In genomic region chr7:7895004-7895650, GRCh38 we compare ENCODE assay signal across 23 cellular contexts.
DNase-seq lines count a peak whose midpoint lies in the region; ATAC-seq and TF ChIP-seq lines count a peak whose summit lies in the region.
"Had no signal": no experiment of that assay in that cellular context is flagged by ENCODE, and none has a peak within 500 bp of the region (broad histone marks: within the 10 kb centered on the region; RNA-seq: fewer than 3 reads in every experiment).

No MANE protein-coding gene starts in this region.

- peak overlapping the region; percentile 28 for H2AFZ ChIP-seq in neuronal stem cell (ENCODE audit: low read length)
- H2AFZ ChIP-seq: parathyroid adenoma had no signal

- intact Hi-C loops in natural killer cell (cut with micrococcal nuclease) = no loop called here

- peak overlapping the region; percentile 19 for H2BK15ac ChIP-seq in neuronal stem cell (ENCODE audit: low read length)

- H2BK12ac ChIP-seq in neuronal stem cell (ENCODE audit: low read length) = peak overlapping the region; percentile 86

- peak overlapping the region; percentile 77 for H3K14ac ChIP-seq in neuronal stem cell (ENCODE audit: low read length)

- no CpG with 5 or more reads among the region's 7 CpGs for WGBS in neuronal stem cell (ENCODE audit: extremely low coverage in 2 of 2, insufficient read length in 2 of 2, insufficient replicate concordance in 1 of 2), 2 donors

- H3K27me3 Mint-ChIP-seq in natural killer cell (ENCODE audit: low read depth in 2 of 2) = no peaks in the 10 kb centered on the region
- H3K27me3 Mint-ChIP-seq: activated CD4-positive, alpha-beta T cell treated with anti-CD3 and anti-CD28 coated beads, Interleukin-2, amount 10 ng/mL, durations not matched to agents 24 days and 14 days; activated naive CD8-positive, alpha-beta T cell; CD8-positive, alpha-beta memory T cell; memory B cell; T-cell had no signal

- no peak overlapping the region for H3K9ac ChIP-seq in neuronal stem cell (ENCODE audit: low read depth, low read length, poor library complexity)
- H3K9ac ChIP-seq: parathyroid adenoma had no signal

- no peaks in the 10 kb centered on the region for H3K36me3 ChIP-seq in neuronal stem cell (replicated peaks in 1 of 2; ENCODE audit: control insufficient read depth in 2 of 2, insufficient read depth in 2 of 2, low read length in 2 of 2)
- H3K36me3 ChIP-seq: right lobe of liver, thyroid gland had no signal

- no peak overlapping the region for H3K4me3 Mint-ChIP-seq in natural killer cell
- H3K4me3 Mint-ChIP-seq: activated CD4-positive, alpha-beta T cell treated with anti-CD3 and anti-CD28 coated beads, Interleukin-2, amount 10 ng/mL, durations not matched to agents 24 days and 14 days; activated naive CD8-positive, alpha-beta T cell; CD8-positive, alpha-beta memory T cell; memory B cell; T-cell had no signal

- no peak overlapping the region for H4K8ac ChIP-seq in neuronal stem cell (ENCODE audit: low read depth, low read length)

- no peak overlapping the region for H4K91ac ChIP-seq in neuronal stem cell (ENCODE audit: low read depth, low read length, poor library complexity)

- no peak overlapping the region for H3K27ac Mint-ChIP-seq in natural killer cell
- H3K27ac Mint-ChIP-seq: activated CD4-positive, alpha-beta T cell treated with anti-CD3 and anti-CD28 coated beads, Interleukin-2, amount 10 ng/mL, durations not matched to agents 24 days and 14 days; activated naive CD8-positive, alpha-beta T cell; CD8-positive, alpha-beta memory T cell; memory B cell; T-cell had no signal

- H3K4ac ChIP-seq in neuronal stem cell (ENCODE audit: low read length) = peak overlapping the region; percentile 67

- no peaks in the 10 kb centered on the region for H3K27me3 ChIP-seq in neuronal stem cell (ENCODE audit: control insufficient read depth in 3 of 3, insufficient read depth in 3 of 3, low read depth in 1 of 3, low read length in 3 of 3)
- H3K27me3 ChIP-seq: right lobe of liver, spleen, stomach, thyroid gland had no signal

- CTCF ChIA-PET in HEK293T (lab: Yijun Ruan, JAX) = no interaction called here

- peak overlapping the region; percentile 66 for H3K18ac ChIP-seq in neuronal stem cell (ENCODE audit: low read length)

- peaks cover 0 to 4% of the 10 kb centered on the region in 2 donors for H3K4me1 Mint-ChIP-seq in natural killer cell
- H3K4me1 Mint-ChIP-seq: activated CD4-positive, alpha-beta T cell treated with anti-CD3 and anti-CD28 coated beads, Interleukin-2, amount 10 ng/mL, durations not matched to agents 24 days and 14 days; CD8-positive, alpha-beta memory T cell; memory B cell; T-cell had no signal

- no peak overlapping the region for H2BK120ac ChIP-seq in neuronal stem cell (ENCODE audit: low read depth, low read length)

- no peak overlapping the region for H2AK5ac ChIP-seq in neuronal stem cell (ENCODE audit: low read depth, low read length)

- no peaks in the 10 kb centered on the region for H3K9me3 ChIP-seq in neuronal stem cell (replicated peaks in 1 of 2; ENCODE audit: control insufficient read depth in 2 of 2, insufficient read depth in 1 of 2, low read depth in 1 of 2, low read length in 2 of 2)
- H3K9me3 ChIP-seq: right lobe of liver, spleen, stomach, thyroid gland had no signal

- POLR2A ChIA-PET in HEK293T (lab: Yijun Ruan, JAX) = no interaction called here

- H3K4me1 ChIP-seq in neuronal stem cell (ENCODE audit: control insufficient read depth in 2 of 2, insufficient read depth in 1 of 2, low read depth in 1 of 2, low read length in 2 of 2) = peaks cover 2 to 7% of the 10 kb centered on the region in 2 donors
- H3K4me1 ChIP-seq: right lobe of liver, spleen, stomach, thyroid gland had no signal

- in situ Hi-C loops in G401 (cut with HindIII; ENCODE audit: low sequenced_read_pairs) = no loop called here

- H3K4me3 ChIP-seq in neuronal stem cell (ENCODE audit: low read length in 2 of 2) = no peak overlapping the region
- H3K4me3 ChIP-seq: right lobe of liver, spleen, stomach, thyroid gland had no signal

- no peaks in the 10 kb centered on the region for H3K36me3 Mint-ChIP-seq in natural killer cell

- H3K4me2 ChIP-seq in neuronal stem cell (ENCODE audit: insufficient read depth, low read length, poor library complexity, severe bottlenecking) = peak overlapping the region; percentile 3

- peak; percentile 57 for DNase-seq in Ammon's horn (ENCODE audit: low spot score)
- peak; percentile 40 for DNase-seq in G401 (ENCODE audit: low spot score)
- peak; percentile 58 for DNase-seq in cerebellar cortex (ENCODE audit: low spot score)
- no peak for DNase-seq in neuronal stem cell (ENCODE audit: low spot score)
- DNase-seq in natural killer cell = no peak
- no peak for DNase-seq in HEK293T (ENCODE audit: extremely low spot score)
- no peak for DNase-seq in DMS153 (lab: John Stamatoyannopoulos, UW)
- DNase-seq: activated CD4-positive, alpha-beta T cell treated with anti-CD3 and anti-CD28 coated beads, Interleukin-2, amount 10 ng/mL, durations not matched to agents 24 days and 14 days; activated effector memory CD4-positive, alpha-beta T cell treated with anti-CD3 and anti-CD28 coated beads, Interleukin-2, amount 50 U/mL, for 16 hours; activated T-cell treated with anti-CD3 and anti-CD28 coated beads, Interleukin-2, amount 50 U/mL, for 1 hour; CD8-positive, alpha-beta memory T cell; effector CD4-positive, alpha-beta T cell; NCI-H1930; right lobe of liver; spleen; stomach; T-cell; thyroid gland had no signal

- H2BK5ac ChIP-seq in neuronal stem cell (ENCODE audit: low read length) = no peak overlapping the region

- no peak for TF ChIP-seq CTCF in natural killer cell (IDR thresholded peaks at IDR 0.05)

- peak overlapping the region; percentile 54 for H3K27ac ChIP-seq in neuronal stem cell (replicated peaks; ENCODE audit: low read length)
- H3K27ac ChIP-seq: epithelial cell of prostate, parathyroid adenoma, right lobe of liver, RWPE1, spleen, stomach, thyroid gland had no signal

- H3K23ac ChIP-seq in neuronal stem cell (ENCODE audit: low read depth, low read length, poor library complexity) = no peak overlapping the region

- no peaks in the 10 kb centered on the region for H3K9me3 Mint-ChIP-seq in natural killer cell
- H3K9me3 Mint-ChIP-seq: CD8-positive, alpha-beta memory T cell; memory B cell; T-cell had no signal

- no peaks in the 10 kb centered on the region for H3K79me1 ChIP-seq in neuronal stem cell (ENCODE audit: low read depth, low read length)

- no peak for ATAC-seq in natural killer cell
- ATAC-seq: T-cell had no signal

TF ChIP-seq in HEK293T, 16 proteins besides CTCF, POLR2A, EP300 and RAD21:
- no peak for TF ChIP-seq SP1 (IDR thresholded peaks at IDR 0.05)
- TF ChIP-seq L3MBTL2 (conservative IDR thresholded peaks at IDR 0.05) = no peak
- TF ChIP-seq ELF4 (IDR thresholded peaks at IDR 0.05) = no peak
- no peak for TF ChIP-seq SUZ12 (IDR thresholded peaks at IDR 0.05)
- TF ChIP-seq FOXM1 (IDR thresholded peaks at IDR 0.05; ENCODE audit: borderline replicate concordance) = no peak
- no peak for TF ChIP-seq FOXK2 (IDR thresholded peaks at IDR 0.05)
- no peak for TF ChIP-seq TARDBP (IDR thresholded peaks at IDR 0.05)
- TF ChIP-seq NFRKB (IDR thresholded peaks at IDR 0.05) = no peak
- TF ChIP-seq ZNF384 (IDR thresholded peaks at IDR 0.05) = no peak
- TF ChIP-seq PKNOX1 (IDR thresholded peaks at IDR 0.05) = no peak
- TF ChIP-seq HDGF (IDR thresholded peaks at IDR 0.05; ENCODE audit: borderline replicate concordance) = no peak
- no peak for TF ChIP-seq FOXA1 (IDR thresholded peaks at IDR 0.05)
- TF ChIP-seq LEF1 (IDR thresholded peaks at IDR 0.05; ENCODE audit: borderline replicate concordance) = no peak
- TF ChIP-seq ARNT (IDR thresholded peaks at IDR 0.05) = no peak
- TF ChIP-seq CTBP1 (IDR thresholded peaks at IDR 0.05; ENCODE audit: borderline replicate concordance) = no peak
- no peak for TF ChIP-seq BHLHE40 (IDR thresholded peaks at IDR 0.05; ENCODE audit: borderline replicate concordance)

Comparison
In these comparisons a context has a peak if more than half of its experiments do, and no peak if none do; other contexts are left out.
1. DNase-seq: peak in Ammon's horn (single experiment), G401 (single experiment) and cerebellar cortex (single experiment); none in neuronal stem cell (single experiment), natural killer cell (single experiment), HEK293T (single experiment) and DMS153 (single experiment).